In the genomic region with DNA sequence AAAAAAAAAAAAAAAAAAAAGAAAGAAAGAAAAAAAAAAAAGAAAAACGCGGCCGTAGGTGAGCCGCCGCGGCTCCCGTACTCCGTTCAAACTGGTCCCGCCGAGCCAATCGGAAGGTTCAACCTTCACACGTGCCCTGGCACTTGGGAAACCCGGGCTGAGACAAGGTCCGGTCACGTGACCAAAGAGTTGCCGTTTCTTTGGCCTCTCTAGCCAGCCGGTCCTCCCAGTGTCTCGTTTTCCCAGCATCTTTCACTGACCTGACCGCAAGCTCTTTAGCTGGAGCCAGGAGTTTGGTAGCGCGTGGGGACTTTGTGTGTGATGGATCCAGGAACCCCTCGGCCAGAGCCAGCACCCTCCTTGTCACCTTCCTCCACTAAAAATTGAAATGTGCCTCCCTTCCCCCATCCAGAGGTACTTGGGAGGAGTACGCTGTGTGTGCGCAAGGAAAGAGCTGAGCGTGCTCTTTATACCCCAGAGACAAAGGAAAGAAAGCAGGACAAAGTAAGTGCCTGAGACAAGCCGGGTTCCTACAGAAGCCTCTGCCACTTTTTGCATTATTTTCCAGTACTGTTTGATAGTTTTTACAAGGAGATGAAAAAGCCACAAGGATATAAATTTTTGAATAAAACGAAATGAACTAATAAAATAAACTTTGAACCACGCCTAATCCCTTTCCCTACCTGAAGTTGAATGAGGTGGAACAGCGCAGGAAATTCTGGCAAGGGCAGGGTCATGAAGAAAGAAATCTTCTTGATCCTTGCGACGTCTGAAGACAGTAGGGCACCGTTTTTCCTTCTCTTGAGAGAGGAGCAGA, we compare ENCODE assay signal across 8 cellular contexts. TPM values are rescaled to one million over a fixed set of nuclear protein-coding genes. Genes with fewer than 3 reads are reported as not detected.
A peak's percentile ranks its signal among the peaks of the same experiment; 100 is the strongest.
DNase-seq lines count a peak whose midpoint lies in the region; ATAC-seq and TF ChIP-seq lines count a peak whose summit lies in the region.

No MANE protein-coding gene starts in this region.

- H3K9ac ChIP-seq in mucosa of stomach (ENCODE audit: low read length) = peak overlapping the region; percentile 90

- peaks cover 60% of the 10 kb centered on the region for H3K79me2 ChIP-seq in PC-9 (ENCODE audit: low read depth)

- CTCF ChIA-PET in PC-9 (lab: Charles Lee) = interaction anchor here (0.6 to 1.0 kb wide), 4 partner anchors 35 to 1859 kb away, joined by 3 to 4 read pairs (median 4); no protein-coding TSS in a partner anchor

- intact Hi-C loops in PC-9 (cut with micrococcal nuclease; ENCODE audit: unreplicated experiment) = loop anchor here (1.0 kb wide), 1 partner anchor 12 kb away; the partner anchor contains the start of gene TRIR

- peaks cover 18% of the 10 kb centered on the region; the same call in 1 of the 2 replicates for H4K20me1 ChIP-seq in PC-9 (ENCODE audit: insufficient read depth)

- H3K27ac ChIP-seq in PC-9 (peak overlapping the region; percentile 55), esophagus (ENCODE audit: low read depth in 2 of 2, low read length in 1 of 2) (peak overlapping the region; percentile 93 to 98)

- no peaks in the 10 kb centered on the region for H3K9me3 Mint-ChIP-seq in activated T-cell treated with anti-CD3 and anti-CD28 coated beads, Interleukin-2, amount 50 U/mL, for 4 hours

- peaks cover 24% of the 10 kb centered on the region for H3K4me1 Mint-ChIP-seq in activated T-cell treated with anti-CD3 and anti-CD28 coated beads, Interleukin-2, amount 50 U/mL, for 4 hours (ENCODE audit: low read depth)

- ATAC-seq in GM21717 (IDR thresholded peaks at IDR 0.05; ENCODE audit: unreplicated experiment) = peak; percentile 54
- peak; percentile 87 for ATAC-seq in activated T-cell treated with anti-CD3 and anti-CD28 coated beads, Interleukin-2, amount 50 U/mL, for 4 hours

- H3K4me1 ChIP-seq in PC-9 (replicated peaks; ENCODE audit: insufficient read depth) (peaks cover 14% of the 10 kb centered on the region; the same call in 1 of the 2 replicates), esophagus (ENCODE audit: control insufficient read depth in 2 of 2, insufficient read depth in 2 of 2, low read length in 1 of 2) (peaks cover 0 to 8% of the 10 kb centered on the region in 2 donors), mucosa of stomach (ENCODE audit: control insufficient read depth, insufficient read depth, low read length) (peaks cover 19% of the 10 kb centered on the region)

- in situ Hi-C loops in KBM-7 (cut with MboI; ENCODE audit: low pct_unique_long_range_greater_than_20kb, low sequenced_read_pairs) = no loop called here

- POLR2A ChIA-PET in PC-9 (lab: Charles Lee; ENCODE audit: unreplicated experiment) = interaction anchor here (0.5 to 0.6 kb wide), 5 partner anchors 14 to 71 kb away, joined by 3 to 8 read pairs (median 3); partner anchors contain the start of gene GET3

- H3K4me3 Mint-ChIP-seq in activated T-cell treated with anti-CD3 and anti-CD28 coated beads, Interleukin-2, amount 50 U/mL, for 4 hours = peak overlapping the region; percentile 94

- no peaks in the 10 kb centered on the region for H3K27me3 Mint-ChIP-seq in activated T-cell treated with anti-CD3 and anti-CD28 coated beads, Interleukin-2, amount 50 U/mL, for 4 hours (ENCODE audit: low read depth)

- TSS peak; percentile 97 for BruUV-seq in PC-9 (replicated peaks; lab: Mats Ljungman, UMichigan)

- H3K36me3 Mint-ChIP-seq in activated T-cell treated with anti-CD3 and anti-CD28 coated beads, Interleukin-2, amount 50 U/mL, for 4 hours (ENCODE audit: insufficient read depth) = peaks cover 19% of the 10 kb centered on the region

- no peaks in the 10 kb centered on the region for H3K9me3 ChIP-seq in PC-9 (ENCODE audit: insufficient read depth, low read depth)
- no peaks in the 10 kb centered on the region for H3K9me3 ChIP-seq in esophagus (ENCODE audit: control insufficient read depth in 2 of 2, insufficient read depth in 1 of 2, low read depth in 1 of 2, low read length in 1 of 2)
- H3K9me3 ChIP-seq in mucosa of stomach (ENCODE audit: control insufficient read depth, low read length) = no peaks in the 10 kb centered on the region

- H3K36me3 ChIP-seq in PC-9 (ENCODE audit: low read depth) (peaks cover 24% of the 10 kb centered on the region), esophagus (ENCODE audit: control insufficient read depth in 2 of 2, insufficient read depth in 2 of 2, low read length in 1 of 2) (peaks cover 0 to 10% of the 10 kb centered on the region in 2 donors), mucosa of stomach (ENCODE audit: control insufficient read depth, insufficient read depth, low read length) (no peaks in the 10 kb centered on the region)

- H3K9me2 ChIP-seq in PC-9 (ENCODE audit: insufficient read depth) = no peaks in the 10 kb centered on the region

- 0 out of 2 replicates have a peak, but pooled peaks have one; percentile 17 for TF ChIP-seq CTCF in PC-9 (conservative IDR thresholded peaks at IDR 0.05)

- H3K4me3 ChIP-seq in PC-9 (peak overlapping the region; percentile 76), esophagus (ENCODE audit: low read depth in 1 of 2, low read length in 2 of 2) (peak overlapping the region; percentile 63 to 83), mucosa of stomach (ENCODE audit: low read length) (peak overlapping the region; percentile 62)

- peak overlapping the region; percentile 87 for H3K4me2 ChIP-seq in PC-9

- peak overlapping the region; percentile 89 for H2AFZ ChIP-seq in PC-9

- DNase-seq in DMS 273 treated with DMSO at 0.1 percent for 48 hours (lab: John Stamatoyannopoulos, UW) (peak; percentile 95), KBM-7 (peak; percentile 98), PC-9 (peak; percentile 92 to 98)
- peak; percentile 88 for DNase-seq in activated T-cell treated with anti-CD3 and anti-CD28 coated beads, Interleukin-2, amount 50 U/mL, for 4 hours
- DNase-seq in stimulated activated CD8-positive, alpha-beta memory T cell treated with anti-CD3 and anti-CD28 coated beads, Interleukin-4, amount 100 ng/mL, for 48 hours = peak; percentile 94

- peaks cover 63% of the 10 kb centered on the region for H3F3A ChIP-seq in PC-9 (ENCODE audit: insufficient read depth, low read depth)

- no peaks in the 10 kb centered on the region for H3K27me3 ChIP-seq in PC-9 (ENCODE audit: insufficient read depth, low read depth)
- no peaks in the 10 kb centered on the region for H3K27me3 ChIP-seq in esophagus (ENCODE audit: control insufficient read depth in 1 of 2, insufficient read depth in 2 of 2, low read length in 2 of 2)
- H3K27me3 ChIP-seq in mucosa of stomach (ENCODE audit: control insufficient read depth, insufficient read depth, low read length) = no peaks in the 10 kb centered on the region

- WGBS in esophagus, 2 donors = 1% methylated on average over 29 to 32 of the region's 32 CpGs

RNA-seq across cellular contexts. Expression of gene TNPO2, which starts 1.0 kb away (rescaled TPM):
- total RNA-seq in PC-9 (2021) = 67.4 and 77.5 TPM in 2 replicates
- 100 to 1,000 TPM; 223 to 236 (median 232) TPM for total RNA-seq in activated T-cell treated with anti-CD3 and anti-CD28 coated beads, Interleukin-2, amount 50 U/mL, for 4 hours
- polyA plus RNA-seq in esophagus = 10 to 100 TPM; 29.7 to 37.2 TPM

RNA-seq across cellular contexts. Expression of gene TRIR, which starts 11.7 kb away (rescaled TPM):
- total RNA-seq in PC-9 (2021) = 173 and 194 TPM in 2 replicates
- total RNA-seq in activated T-cell treated with anti-CD3 and anti-CD28 coated beads, Interleukin-2, amount 50 U/mL, for 4 hours = 100 to 1,000 TPM; 223 to 251 (median 235) TPM
- polyA plus RNA-seq in esophagus = 100 to 1,000 TPM; 212 to 215 TPM

RNA-seq across cellular contexts. Expression of gene GET3, which starts 14.5 kb away (rescaled TPM):
- 72.8 and 81.9 TPM in 2 replicates for total RNA-seq in PC-9 (2021)
- total RNA-seq in activated T-cell treated with anti-CD3 and anti-CD28 coated beads, Interleukin-2, amount 50 U/mL, for 4 hours = 10 to 100 TPM; 92.8 to 95.1 (median 93.8) TPM
- polyA plus RNA-seq in esophagus = 10 to 100 TPM; 46.2 to 74.1 TPM

RNA-seq across cellular contexts. Expression of gene FBXW9, which starts 26.3 kb away (rescaled TPM):
- total RNA-seq in PC-9 (2021) = 21.0 and 21.9 TPM in 2 replicates
- total RNA-seq in activated T-cell treated with anti-CD3 and anti-CD28 coated beads, Interleukin-2, amount 50 U/mL, for 4 hours = 1 to 10 TPM; 7.9 to 9.9 (median 9.4) TPM
- polyA plus RNA-seq in esophagus = 10 to 100 TPM in 1 of 2 donors, 1 to 10 TPM in 1; 5.0 to 12.3 TPM

RNA-seq across cellular contexts. Expression of gene BEST2, which starts 28.8 kb away (rescaled TPM):
- total RNA-seq in PC-9 (2021) = not detected in 2 replicates
- total RNA-seq in activated T-cell treated with anti-CD3 and anti-CD28 coated beads, Interleukin-2, amount 50 U/mL, for 4 hours = not detected
- polyA plus RNA-seq in esophagus = under 1 TPM; 0.06 TPM

Comparison
In these comparisons a context has a peak if more than half of its experiments do, and no peak if none do; other contexts are left out.
1. Peak in every context shown above with its lines: DNase-seq, ATAC-seq, H3K4me3 ChIP-seq and H3K27ac ChIP-seq.